26 cellular contexts compared by ENCODE assay signal in genomic region chr19:32230441-32230840, GRCh38.
DNase-seq lines count a peak whose midpoint lies in the region; TF ChIP-seq lines count a peak whose summit lies in the region.
"Had no signal": no experiment of that assay in that cellular context is flagged by ENCODE, and none has a peak within 500 bp of the region (broad histone marks: within the 10 kb centered on the region; RNA-seq: fewer than 3 reads in every experiment).

No MANE protein-coding gene starts in this region.

- TF ChIP-seq CTCF in HEK293 (tag by site-specific recombination; IDR thresholded peaks at IDR 0.05) (no peak), esophagus muscularis mucosa (IDR thresholded peaks at IDR 0.05) (no peak), colonic mucosa (IDR thresholded peaks at IDR 0.05) (no peak)

- H3K4me3 ChIP-seq in H7 (ENCODE audit: insufficient read depth, low read depth, low read length): no peak overlapping the region
- H3K4me3 ChIP-seq in HEK293 (ENCODE audit: low read depth, low read length): no peak overlapping the region
- no peak overlapping the region for H3K4me3 ChIP-seq in esophagus muscularis mucosa
- H3K4me3 ChIP-seq in colonic mucosa: no peak overlapping the region
- H3K4me3 ChIP-seq: BLaER1, GM12878 had no signal

- H3K4me1 Mint-ChIP-seq in activated naive CD4-positive, alpha-beta T cell treated with anti-CD3 and anti-CD28 coated beads, Interleukin-2, amount 10 ng/mL, durations not matched to agents 7 days and 5 days: no peaks in the 10 kb centered on the region
- H3K4me1 Mint-ChIP-seq: CD14-positive monocyte; CD4-positive, alpha-beta memory T cell; CD4-positive, CD25-positive, alpha-beta regulatory T cell; CD8-positive, alpha-beta memory T cell had no signal

- intact Hi-C loops in esophagus muscularis mucosa (cut with DNase I) (no loop called here), colonic mucosa (cut with DNase I) (no loop called here)

- H3K27me3 ChIP-seq in H7 (ENCODE audit: control insufficient read depth, insufficient read depth, low read length) (no peaks in the 10 kb centered on the region), esophagus muscularis mucosa (peaks cover 0 to 47% (median 0%) of the 10 kb centered on the region in 4 donors), colonic mucosa (no peaks in the 10 kb centered on the region)
- H3K27me3 ChIP-seq: BE2C, BLaER1 had no signal

- H3K27ac ChIP-seq in HEK293 (ENCODE audit: extremely low read depth, low read depth, low read length) (no peak overlapping the region), esophagus muscularis mucosa (replicated peaks in 1 of 4) (no peak overlapping the region), colonic mucosa (no peak overlapping the region)
- H3K27ac ChIP-seq: BLaER1 had no signal

- TF ChIP-seq POLR2A in esophagus muscularis mucosa (IDR thresholded peaks at IDR 0.05; ENCODE audit: low read depth): no peak

- H3K9me3 Mint-ChIP-seq in activated naive CD4-positive, alpha-beta T cell treated with anti-CD3 and anti-CD28 coated beads, Interleukin-2, amount 10 ng/mL, durations not matched to agents 7 days and 5 days: no peaks in the 10 kb centered on the region
- H3K9me3 Mint-ChIP-seq: CD14-positive monocyte; CD4-positive, alpha-beta memory T cell; CD4-positive, CD25-positive, alpha-beta regulatory T cell; CD8-positive, alpha-beta memory T cell had no signal

- H3K27me3 Mint-ChIP-seq in activated naive CD4-positive, alpha-beta T cell treated with anti-CD3 and anti-CD28 coated beads, Interleukin-2, amount 10 ng/mL, durations not matched to agents 7 days and 5 days: no peaks in the 10 kb centered on the region

- H3K36me3 Mint-ChIP-seq in activated naive CD4-positive, alpha-beta T cell treated with anti-CD3 and anti-CD28 coated beads, Interleukin-2, amount 10 ng/mL, durations not matched to agents 7 days and 5 days: no peaks in the 10 kb centered on the region
- H3K36me3 Mint-ChIP-seq: CD14-positive monocyte; CD4-positive, alpha-beta memory T cell; CD4-positive, CD25-positive, alpha-beta regulatory T cell; CD8-positive, alpha-beta memory T cell had no signal

- TF ChIP-seq EP300 in esophagus muscularis mucosa (IDR thresholded peaks at IDR 0.05): no peak

- POLR2A ChIA-PET in HEK293 (lab: Yijun Ruan, JAX): no interaction called here

- H3K4me3 Mint-ChIP-seq in activated naive CD4-positive, alpha-beta T cell treated with anti-CD3 and anti-CD28 coated beads, Interleukin-2, amount 10 ng/mL, durations not matched to agents 7 days and 5 days: no peak overlapping the region
- H3K4me3 Mint-ChIP-seq: CD14-positive monocyte; CD4-positive, alpha-beta memory T cell; CD4-positive, CD25-positive, alpha-beta regulatory T cell; CD8-positive, alpha-beta memory T cell had no signal

- peak; percentile 16 for DNase-seq in H7
- DNase-seq in esophagus muscularis mucosa (ENCODE audit: extremely low spot score): peak; percentile 88
- peak; percentile 76 for DNase-seq in mesenteric fat pad (ENCODE audit: low spot score)
- DNase-seq in foreskin melanocyte: no peak
- no peak for DNase-seq in activated naive CD4-positive, alpha-beta T cell treated with anti-CD3 and anti-CD28 coated beads, Interleukin-2, amount 10 ng/mL, durations not matched to agents 7 days and 5 days
- DNase-seq in stimulated activated CD4-positive, alpha-beta T cell treated with anti-CD3 and anti-CD28 coated beads, Interleukin-1b, Interleukin-23, amount 100 ng/mL, for 48 hours: no peak
- DNase-seq in colonic mucosa: no peak
- DNase-seq: 8988T; ACHN; BE2C; C1 segment of cervical spinal cord; CD4-positive, alpha-beta memory T cell; CD4-positive, CD25-positive, alpha-beta regulatory T cell; CD8-positive, alpha-beta memory T cell; COR-L47; DMS 273 treated with DMSO at 0.1 percent for 48 hours; DMS153; DMS53; DMS79; DND-41; EL; GDM1 had no signal

- WGBS in esophagus muscularis mucosa: 77% methylated on average over 6 of the region's 6 CpGs

- CTCF ChIA-PET in HEK293 (lab: Yijun Ruan, JAX): interaction anchor here (0.6 kb wide), 1 partner anchor 1564 kb away, joined by 4 read pairs; no protein-coding TSS in a partner anchor
- CTCF ChIA-PET in activated naive CD4-positive, alpha-beta T cell treated with anti-CD3 and anti-CD28 coated beads, Interleukin-2, amount 10 ng/mL, durations not matched to agents 7 days and 5 days (lab: Charles Lee): no interaction called here

- H3K9ac ChIP-seq in colonic mucosa (ENCODE audit: low read depth in 2 of 2, low read length in 2 of 2): no peak overlapping the region
- H3K9ac ChIP-seq: BLaER1 had no signal

- H3K9me3 ChIP-seq in HEK293 (ENCODE audit: control insufficient read depth, insufficient read depth, low read depth, low read length) (no peaks in the 10 kb centered on the region), esophagus muscularis mucosa (no peaks in the 10 kb centered on the region), colonic mucosa (no peaks in the 10 kb centered on the region)
- H3K9me3 ChIP-seq: BE2C, BLaER1 had no signal

- peaks cover 6% of the 10 kb centered on the region; the same call in 1 of the 2 replicates for H3K4me1 ChIP-seq in HEK293 (ENCODE audit: control insufficient read depth, insufficient read depth, low read length)
- no peaks in the 10 kb centered on the region for H3K4me1 ChIP-seq in esophagus muscularis mucosa
- no peaks in the 10 kb centered on the region for H3K4me1 ChIP-seq in colonic mucosa
- H3K4me1 ChIP-seq: BE2C, BLaER1 had no signal

- H3K36me3 ChIP-seq in H7 (replicated peaks; ENCODE audit: control insufficient read depth, insufficient read depth, low read length) (no peaks in the 10 kb centered on the region), HEK293 (ENCODE audit: control insufficient read depth in 2 of 2, insufficient read depth in 1 of 2, low read length in 2 of 2) (no peaks in the 10 kb centered on the region), esophagus muscularis mucosa (no peaks in the 10 kb centered on the region), colonic mucosa (no peaks in the 10 kb centered on the region)
- H3K36me3 ChIP-seq: BE2C, BLaER1 had no signal

- H3K27ac Mint-ChIP-seq in activated naive CD4-positive, alpha-beta T cell treated with anti-CD3 and anti-CD28 coated beads, Interleukin-2, amount 10 ng/mL, durations not matched to agents 7 days and 5 days: no peak overlapping the region
- H3K27ac Mint-ChIP-seq: CD4-positive, alpha-beta memory T cell; CD4-positive, CD25-positive, alpha-beta regulatory T cell; CD8-positive, alpha-beta memory T cell had no signal

TF ChIP-seq in HEK293, 187 proteins besides CTCF, POLR2A, EP300 and RAD21:
- TF ChIP-seq ZFHX2 (tag by site-specific recombination; conservative IDR thresholded peaks at IDR 0.05) (peak; percentile 26; the same call in 1 of the 2 replicates), ZBTB21 (tag by site-specific recombination; IDR thresholded peaks at IDR 0.05) (no peak), ZNF324 (tag by site-specific recombination; IDR thresholded peaks at IDR 0.05) (no peak), ZNF664 (tag by site-specific recombination; IDR thresholded peaks at IDR 0.05) (no peak), ZFP37 (tag by site-specific recombination; IDR thresholded peaks at IDR 0.05) (no peak), GLI2 (tag by site-specific recombination; IDR thresholded peaks at IDR 0.05; ENCODE audit: borderline replicate concordance, low read depth) (no peak), ZNF280D (tag by site-specific recombination; IDR thresholded peaks at IDR 0.05) (no peak), ZNF654 (tag by site-specific recombination; IDR thresholded peaks at IDR 0.05; ENCODE audit: low read depth) (no peak)

Comparison
In these comparisons a context has a peak if more than half of its experiments do, and no peak if none do; other contexts are left out.
1. DNase-seq: peak in H7 (single experiment), esophagus muscularis mucosa (single experiment) and mesenteric fat pad (single experiment); none in foreskin melanocyte (single experiment), activated naive CD4-positive, alpha-beta T cell treated with anti-CD3 and anti-CD28 coated beads, Interleukin-2, amount 10 ng/mL, durations not matched to agents 7 days and 5 days (single experiment), stimulated activated CD4-positive, alpha-beta T cell treated with anti-CD3 and anti-CD28 coated beads, Interleukin-1b, Interleukin-23, amount 100 ng/mL, for 48 hours (single experiment) and colonic mucosa (single experiment).